In genomic region chr19:40601061-40601973, GRCh38 we compare ENCODE assay signal across 8 cellular contexts. TPM values are rescaled to one million over a fixed set of nuclear protein-coding genes. Genes with fewer than 3 reads are reported as not detected.
DNase-seq lines count a peak whose midpoint lies in the region; TF ChIP-seq lines count a peak whose summit lies in the region.

Gene LTBP4, plus strand, starts transcription at chr19:40601369. Its CDS starts 19 bp downstream, at chr19:40601388.

- H2AFZ ChIP-seq in Loucy (ENCODE audit: low read length) = peak within 1 kb of the TSS; percentile 43; the same call in 1 of the 2 replicates

- H3K4me1 ChIP-seq in Loucy (ENCODE audit: insufficient read depth, low read length, poor library complexity, severe bottlenecking) (peaks cover 51% of the 10 kb centered on the region), ascending aorta (peaks cover 26 to 62% of the 10 kb centered on the region in 2 donors)

- H3F3A ChIP-seq in Loucy (ENCODE audit: low read depth) = peaks cover 8% of the 10 kb centered on the region; the same call in 1 of the 2 replicates

- peak within 1 kb of the TSS; percentile 88 to 95 for H3K27ac ChIP-seq in ascending aorta

- H3K9me2 ChIP-seq in Loucy (replicated peaks; ENCODE audit: low read depth, low read length) = no peaks in the 10 kb centered on the region

- H3K79me2 ChIP-seq in Loucy (ENCODE audit: insufficient read depth, low read length) = no peaks in the 10 kb centered on the region

- H3K4me2 ChIP-seq in Loucy (ENCODE audit: low read depth, low read length, poor library complexity, severe bottlenecking) = peak within 1 kb of the TSS; percentile 91

- H3K4me3 ChIP-seq in Loucy (ENCODE audit: low read length, poor library complexity, severe bottlenecking) (peak within 1 kb of the TSS; percentile 77), ascending aorta (peak within 1 kb of the TSS; percentile 75 to 92), iPS-11a (ENCODE audit: low read depth, low read length) (peak within 1 kb of the TSS; percentile 20), skeletal muscle cell (ENCODE audit: low read depth, low read length) (peak within 1 kb of the TSS; percentile 58)

- intact Hi-C loops in ascending aorta (cut with DNase I) = loop anchor here (5.0 to 10.0 kb wide), 3 partner anchors 159 to 317 kb away; partner anchors contain the start of genes AKT2, SERTAD1 and SERTAD3

- peaks cover 12% of the 10 kb centered on the region for H4K20me1 ChIP-seq in Loucy (ENCODE audit: insufficient read depth, low read length, poor library complexity, severe bottlenecking)

- H3K36me3 ChIP-seq in Loucy (ENCODE audit: insufficient read depth, low read length) (no peaks in the 10 kb centered on the region), ascending aorta (no peaks in the 10 kb centered on the region)

- peak within 1 kb of the TSS; percentile 74 for H3K9ac ChIP-seq in Loucy (ENCODE audit: low read depth, low read length, poor library complexity, severe bottlenecking)

- DNase-seq in Daoy (ENCODE audit: low read depth) = peak; percentile 72
- DNase-seq in ascending aorta (ENCODE audit: low spot score in 2 of 2) = peak in 1 of 2 donors; percentile 86
- DNase-seq in skeletal muscle cell (ENCODE audit: low read depth) = no peak
- no peak for DNase-seq in NCI-H1092 treated with DMSO at 0.1 percent for 48 hours (lab: John Stamatoyannopoulos, UW)
- no peak for DNase-seq in central memory CD4-positive, alpha-beta T cell
- no peak for DNase-seq in NCI-H1092 (lab: John Stamatoyannopoulos, UW)

- H3K27me3 ChIP-seq in Loucy (ENCODE audit: insufficient read depth, low read length, poor library complexity, severe bottlenecking) (no peaks in the 10 kb centered on the region), ascending aorta (no peaks in the 10 kb centered on the region)

- TF ChIP-seq CTCF in Loucy (conservative IDR thresholded peaks at IDR 0.05; ENCODE audit: low read length) (peak; percentile 47), ascending aorta (IDR thresholded peaks at IDR 0.05) (peak in 2 of 3 experiments; percentile 15 to 32)

- H3K9me3 ChIP-seq in Loucy (ENCODE audit: insufficient read depth, low read depth, low read length) (no peaks in the 10 kb centered on the region), ascending aorta (no peaks in the 10 kb centered on the region)

RNA-seq across cellular contexts. Expression of gene LTBP4, which starts in this region (rescaled TPM):
- 16.4 and 26.0 TPM in 2 replicates for total RNA-seq in Daoy (2014; rRNA removed; shearing (Covaris generic))
- 691 TPM for total RNA-seq in ascending aorta

Comparison
In these comparisons a context has a peak if more than half of its experiments do, and no peak if none do; other contexts are left out.
1. RNA of gene LTBP4 (total RNA-seq): 691 TPM in ascending aorta (single experiment); 16.4 to 26.0 TPM in Daoy; every median in the first group is over 10 times any median in the second.
2. H3K4me3 ChIP-seq: peak in every context shown above with its lines; median percentile 84 in ascending aorta; 77 in Loucy; 58 in skeletal muscle cell; 20 in iPS-11a.